Comparison of ENCODE assay signal across 16 cellular contexts in genomic region chrX:39112143-39112542, GRCh38.
"Had no signal": no experiment of that assay in that cellular context is flagged by ENCODE, and none has a peak within 500 bp of the region (broad histone marks: within the 10 kb centered on the region; RNA-seq: fewer than 3 reads in every experiment).

No MANE protein-coding gene starts in this region.

- DNase-seq: activated B cell treated with CpG ODN at 0.5 μM for 24 hours; activated CD4-positive, alpha-beta T cell treated with anti-CD3 and anti-CD28 coated beads for 48 hours; activated CD8-positive, alpha-beta T cell treated with anti-CD3 and anti-CD28 coated beads for 36 hours; activated effector memory CD4-positive, alpha-beta T cell treated with anti-CD3 and anti-CD28 coated beads, Interleukin-2, amount 50 U/mL, for 16 hours; activated T-cell treated with anti-CD3 and anti-CD28 coated beads, Interleukin-2, amount 50 U/mL, for 4 hours; adrenal gland; cortex of kidney; effector CD4-positive, alpha-beta T cell; hippocampal formation; nephron progenitor cell; occipital lobe; right lobe of liver; stimulated activated naive CD8-positive, alpha-beta T cell treated with anti-CD3 and anti-CD28 coated beads, Interleukin-15, Interleukin-2, amounts not matched to agents 100 U/mL and 50 U/mL, for 24 hours; T-helper 2 cell had no signal

- H3K27ac ChIP-seq: adrenal gland, prostate gland, right lobe of liver, suprapubic skin had no signal

- ATAC-seq: activated CD8-positive, alpha-beta T cell treated with anti-CD3 and anti-CD28 coated beads for 36 hours; activated T-cell treated with anti-CD3 and anti-CD28 coated beads, Interleukin-2, amount 50 U/mL, for 4 hours; right lobe of liver; stimulated activated naive CD8-positive, alpha-beta T cell treated with anti-CD3 and anti-CD28 coated beads, Interleukin-15, Interleukin-2, amounts not matched to agents 100 U/mL and 50 U/mL, for 24 hours had no signal

- H3K4me3 ChIP-seq: adrenal gland, prostate gland, right lobe of liver, suprapubic skin had no signal

- H3K4me1 ChIP-seq: adrenal gland, prostate gland, right lobe of liver, suprapubic skin had no signal

- H3K27me3 ChIP-seq: right lobe of liver, suprapubic skin had no signal

- H3K36me3 ChIP-seq: adrenal gland, prostate gland, right lobe of liver, suprapubic skin had no signal

- H3K9me3 ChIP-seq: prostate gland, suprapubic skin had no signal
